3 cellular contexts compared by ENCODE assay signal in genomic region chr1:183193963-183194362, GRCh38. TPM values are rescaled to one million over a fixed set of nuclear protein-coding genes. Genes with fewer than 3 reads are reported as not detected.
"Had no signal": no experiment of that assay in that cellular context is flagged by ENCODE, and none has a peak within 500 bp of the region (broad histone marks: within the 10 kb centered on the region; RNA-seq: fewer than 3 reads in every experiment).

No MANE protein-coding gene starts in this region.

RNA-seq across cellular contexts. Expression of gene LAMC2, which starts 7.9 kb away (rescaled TPM):
- total RNA-seq: natural killer cell treated with Interleukin-12 subunit alpha and Interleukin-12 subunit beta and Interleukin-15 and Interleukin-18, amount 100 ng/mL, for 72 hours had no signal
- polyA plus RNA-seq: immature natural killer cell; naive thymus-derived CD4-positive, alpha-beta T cell had no signal
